In the genomic region with DNA sequence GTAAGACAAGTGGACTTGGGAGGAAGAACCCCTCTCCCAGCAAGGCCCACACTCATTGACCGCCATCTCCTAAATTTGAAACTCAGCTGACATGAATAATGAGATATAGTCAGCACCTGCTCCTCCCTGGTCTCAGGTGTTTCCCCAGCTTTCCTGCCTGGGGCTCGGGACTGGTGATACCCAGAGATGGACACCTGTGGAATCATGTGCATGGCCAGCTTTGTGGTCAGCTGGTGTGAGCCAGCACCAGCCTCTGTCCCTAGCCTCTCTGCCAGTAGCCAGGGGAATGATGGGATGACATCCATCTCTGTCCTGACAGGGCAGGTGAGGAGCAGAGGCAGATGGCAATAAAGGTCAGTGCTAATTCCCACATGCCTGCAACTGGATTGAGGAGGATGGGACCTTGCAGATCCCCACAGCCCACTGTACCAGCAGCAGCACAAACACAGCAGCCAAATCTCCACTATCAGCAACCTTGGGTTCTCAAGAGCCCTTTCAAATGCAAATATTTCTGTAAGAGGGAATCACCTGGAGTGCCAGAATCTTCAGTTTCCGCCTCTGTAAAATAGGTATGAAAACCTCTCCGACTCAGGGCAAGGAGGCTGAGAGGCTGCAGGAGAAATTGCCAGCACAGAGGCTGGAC, we compare ENCODE assay signal across 18 cellular contexts.
A peak's percentile ranks its signal among the peaks of the same experiment; 100 is the strongest.
DNase-seq lines count a peak whose midpoint lies in the region; ATAC-seq and TF ChIP-seq lines count a peak whose summit lies in the region.
"Had no signal": no experiment of that assay in that cellular context is flagged by ENCODE, and none has a peak within 500 bp of the region (broad histone marks: within the 10 kb centered on the region; RNA-seq: fewer than 3 reads in every experiment).

No MANE protein-coding gene starts in this region.

- peak; percentile 53 for ATAC-seq in GM23338
- peak; percentile 43 for ATAC-seq in left lung
- ATAC-seq: Panc1, T-cell had no signal

- no peaks in the 10 kb centered on the region for H3K9me3 ChIP-seq in left lung
- no peaks in the 10 kb centered on the region for H3K9me3 ChIP-seq in tibial artery

- peak overlapping the region; percentile 26; the same call in 1 of the 2 replicates for H3K4me2 ChIP-seq in GM23338

- H3K4me3 ChIP-seq in GM23338 (no peak overlapping the region), left lung (no peak overlapping the region), tibial artery (no peak overlapping the region)

- no peaks in the 10 kb centered on the region for H3K36me3 Mint-ChIP-seq in CD14-positive monocyte
- H3K36me3 Mint-ChIP-seq in GM23338 (ENCODE audit: low read depth) = no peaks in the 10 kb centered on the region
- H3K36me3 Mint-ChIP-seq: CD4-positive, CD25-positive, alpha-beta regulatory T cell; T-cell had no signal

- no peaks in the 10 kb centered on the region for H3K36me3 ChIP-seq in GM23338 (ENCODE audit: insufficient read depth)
- no peaks in the 10 kb centered on the region for H3K36me3 ChIP-seq in left lung
- H3K36me3 ChIP-seq in tibial artery = no peaks in the 10 kb centered on the region

- H3K4me1 Mint-ChIP-seq in CD14-positive monocyte (peaks cover 27% of the 10 kb centered on the region), GM23338 (peaks cover 15% of the 10 kb centered on the region)

- DNase-seq in NCI-H2029 (lab: John Stamatoyannopoulos, UW) (peak; percentile 17), NCI-H2029 treated with DMSO at 0.1 percent for 48 hours (lab: John Stamatoyannopoulos, UW) (no peak), CD14-positive monocyte (ENCODE audit: low spot score) (peak; percentile 22), GM23338 (ENCODE audit: low spot score) (peak; percentile 27), left lung (no peak), middle frontal gyrus (ENCODE audit: extremely low spot score, low spot score) (no peak), tibial artery (no peak)
- DNase-seq: CD4-positive, CD25-positive, alpha-beta regulatory T cell; H7; KBM-7; MV-4-11; NCI-H1105; NCI-H1436 treated with DMSO at 0.1 percent for 48 hours; NCI-H1930; NCI-H526; T-cell had no signal

- no peak overlapping the region for H3K27ac ChIP-seq in GM23338 (ENCODE audit: low read depth)
- H3K27ac ChIP-seq in left lung = no peak overlapping the region
- no peak overlapping the region for H3K27ac ChIP-seq in tibial artery
- H3K27ac ChIP-seq: RWPE1 had no signal

- no peak overlapping the region for H3K27ac Mint-ChIP-seq in CD14-positive monocyte
- H3K27ac Mint-ChIP-seq in GM23338 = no peak overlapping the region; the same call in 1 of the 2 replicates
- H3K27ac Mint-ChIP-seq: T-cell had no signal

- H3K4me3 Mint-ChIP-seq in CD14-positive monocyte (no peak overlapping the region), GM23338 (no peak overlapping the region)
- H3K4me3 Mint-ChIP-seq: CD4-positive, CD25-positive, alpha-beta regulatory T cell; T-cell had no signal

- peaks cover 11% of the 10 kb centered on the region; the same call in 1 of the 2 replicates for H3K9me2 ChIP-seq in GM23338 (ENCODE audit: insufficient read depth)

- H3K27me3 Mint-ChIP-seq in CD14-positive monocyte (ENCODE audit: low read depth in 3 of 3) (peaks cover 3 to 6% (median 6%) of the 10 kb centered on the region in 3 donors), GM23338 (ENCODE audit: insufficient read depth, low read depth, poor library complexity) (peaks cover 13% of the 10 kb centered on the region)

- no peaks in the 10 kb centered on the region for H3K27me3 ChIP-seq in GM23338 (ENCODE audit: insufficient read depth)
- no peaks in the 10 kb centered on the region for H3K27me3 ChIP-seq in left lung
- H3K27me3 ChIP-seq in tibial artery = no peaks in the 10 kb centered on the region

- H2AFZ ChIP-seq in GM23338 = no peak overlapping the region

- H3K9me3 Mint-ChIP-seq in CD14-positive monocyte (no peaks in the 10 kb centered on the region), GM23338 (no peaks in the 10 kb centered on the region)
- H3K9me3 Mint-ChIP-seq: CD4-positive, CD25-positive, alpha-beta regulatory T cell; T-cell had no signal

- intact Hi-C loops in CD14-positive monocyte (cut with micrococcal nuclease) = loop anchor here in 1 of 2 donors (10.0 kb wide), 1 partner anchor 695 kb away; no protein-coding TSS in a partner anchor
- intact Hi-C loops in left lung (cut with DNase I) = no loop called here
- intact Hi-C loops in tibial artery (cut with DNase I; ENCODE audit: low total_unique reads) = no loop called here

- TF ChIP-seq CTCF in CD14-positive monocyte (IDR thresholded peaks at IDR 0.05) (no peak), GM23338 (conservative IDR thresholded peaks at IDR 0.05; ENCODE audit: low read depth in 2 of 2) (no peak), left lung (IDR thresholded peaks at IDR 0.05) (no peak), tibial artery (IDR thresholded peaks at IDR 0.05) (no peak)

- peaks cover 8% of the 10 kb centered on the region for H3K4me1 ChIP-seq in GM23338 (ENCODE audit: insufficient read depth)
- peaks cover under 1 to 21% of the 10 kb centered on the region in 2 donors for H3K4me1 ChIP-seq in left lung
- H3K4me1 ChIP-seq in tibial artery = peaks cover 0 to 7% (median 0%) of the 10 kb centered on the region in 4 donors

- no peaks in the 10 kb centered on the region for H4K20me1 ChIP-seq in GM23338 (replicated peaks; ENCODE audit: insufficient read depth)

- no peaks in the 10 kb centered on the region for H3F3A ChIP-seq in GM23338 (replicated peaks; ENCODE audit: low read depth)

- no peaks in the 10 kb centered on the region for H3K79me2 ChIP-seq in GM23338 (replicated peaks; ENCODE audit: insufficient read depth)

TF ChIP-seq in GM23338, 12 proteins besides CTCF, POLR2A, EP300 and RAD21 (continues in another document):
- no peak for TF ChIP-seq EZH2 (IDR thresholded peaks at IDR 0.05; ENCODE audit: low read depth, unreplicated experiment)
- TF ChIP-seq EZH2phosphoT487 (IDR thresholded peaks at IDR 0.05; ENCODE audit: unreplicated experiment) = no peak
- no peak for TF ChIP-seq NANOG (IDR thresholded peaks at IDR 0.05; ENCODE audit: borderline replicate concordance)
- no peak for TF ChIP-seq CREB1 (CRISPR knock-in tag; IDR thresholded peaks at IDR 0.05; ENCODE audit: low read depth)
- TF ChIP-seq POLR2AphosphoS5 (IDR thresholded peaks at IDR 0.05; ENCODE audit: low read depth) = no peak
- TF ChIP-seq ZNF462 (CRISPR knock-in tag; IDR thresholded peaks at IDR 0.05) = no peak

Comparison
In these comparisons a context has a peak if more than half of its experiments do, and no peak if none do; other contexts are left out.
1. DNase-seq: peak in NCI-H2029 (single experiment), CD14-positive monocyte (single experiment) and GM23338 (single experiment); none in NCI-H2029 treated with DMSO at 0.1 percent for 48 hours (single experiment), left lung (0 of 2), middle frontal gyrus (single experiment) and tibial artery (0 of 2).